9 cellular contexts compared by ENCODE assay signal in the genomic region with DNA sequence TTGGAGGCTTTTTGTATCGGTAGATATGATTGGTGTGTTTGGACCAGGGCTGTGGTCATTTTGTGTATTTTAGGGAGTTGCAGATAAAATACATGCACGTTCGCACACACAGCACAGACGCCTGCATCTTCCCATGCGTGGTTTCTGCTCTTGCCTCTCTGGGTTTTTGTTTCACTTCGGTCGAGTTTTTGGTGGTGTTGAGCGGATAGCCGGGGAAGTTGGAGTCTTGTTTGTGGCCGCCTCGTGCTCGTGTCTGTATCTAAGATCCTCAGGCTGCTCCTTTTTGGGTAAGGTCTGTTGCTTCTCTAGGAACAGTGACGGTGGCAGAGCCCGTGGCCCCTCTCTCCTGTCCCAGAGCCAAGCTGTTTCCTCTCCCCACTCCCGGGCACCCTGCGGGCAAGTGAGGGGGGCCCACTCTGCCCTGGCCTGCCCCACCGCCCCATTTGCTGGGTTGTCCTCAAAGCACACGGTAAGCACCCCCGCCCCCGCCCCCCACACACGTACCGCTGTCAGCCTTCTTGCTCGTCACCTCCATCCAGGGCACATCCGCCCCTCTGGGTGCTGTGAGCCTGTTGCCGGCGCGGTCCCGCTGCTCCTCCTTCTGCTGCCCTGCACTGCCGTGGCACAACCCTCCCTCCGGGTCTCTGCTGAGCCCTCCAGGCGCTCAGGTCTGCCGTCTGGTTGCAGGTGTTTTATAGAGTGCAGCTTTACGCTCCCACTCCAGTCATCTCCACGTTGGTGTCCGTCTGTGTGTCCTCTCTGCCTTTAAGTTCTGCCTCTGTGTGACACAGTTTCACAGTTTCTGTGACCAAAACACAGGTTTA. TPM values are rescaled to one million over a fixed set of nuclear protein-coding genes. Genes with fewer than 3 reads are reported as not detected.
A peak's percentile ranks its signal among the peaks of the same experiment; 100 is the strongest.
DNase-seq lines count a peak whose midpoint lies in the region; ATAC-seq, FAIRE-seq and TF ChIP-seq lines count a peak whose summit lies in the region.
"Had no signal": no experiment of that assay in that cellular context is flagged by ENCODE, and none has a peak within 500 bp of the region (broad histone marks: within the 10 kb centered on the region; RNA-seq: fewer than 3 reads in every experiment).

No MANE protein-coding gene starts in this region.

- H3K4me1 ChIP-seq in adipocyte (ENCODE audit: control insufficient read depth, insufficient read depth, low read length) (peaks cover 3% of the 10 kb centered on the region), uterus (no peaks in the 10 kb centered on the region)

- H3K9me3 ChIP-seq in SU-DHL-6 (ENCODE audit: insufficient read depth, low read length) (no peaks in the 10 kb centered on the region), adipocyte (ENCODE audit: control insufficient read depth, low read length) (peaks cover 5% of the 10 kb centered on the region), uterus (peaks cover 0 to 6% of the 10 kb centered on the region in 2 donors)

- intact Hi-C loops in uterus (cut with DNase I; ENCODE audit: low total_unique reads), result no loop called here

- H3K27ac ChIP-seq in SU-DHL-6 (ENCODE audit: low read depth, low read length), result no peak overlapping the region
- H3K27ac ChIP-seq in uterus, result no peak overlapping the region

- H3K4me2 ChIP-seq in SU-DHL-6 (ENCODE audit: low read depth, low read length, poor library complexity, severe bottlenecking), result peak overlapping the region; percentile 29

- peaks cover 4% of the 10 kb centered on the region for H3K9me3 Mint-ChIP-seq in natural killer cell treated with Interleukin-12 subunit alpha and Interleukin-12 subunit beta and Interleukin-15 and Interleukin-18, amount 100 ng/mL, for 72 hours

- H3K36me3 ChIP-seq in SU-DHL-6 (ENCODE audit: low read length), result no peaks in the 10 kb centered on the region
- no peaks in the 10 kb centered on the region for H3K36me3 ChIP-seq in adipocyte (ENCODE audit: control insufficient read depth, insufficient read depth, low read length, severe bottlenecking)
- H3K36me3 ChIP-seq in uterus, result no peaks in the 10 kb centered on the region

- FAIRE-seq in HTR-8/SVneo (lab: Jason Lieb, UNC), result no peak
- FAIRE-seq: islet of Langerhans had no signal

- H3K4me1 Mint-ChIP-seq in natural killer cell treated with Interleukin-12 subunit alpha and Interleukin-12 subunit beta and Interleukin-15 and Interleukin-18, amount 100 ng/mL, for 72 hours (ENCODE audit: low read depth in 2 of 2), result peaks cover 32 to 37% of the 10 kb centered on the region in 2 donors

- H3K36me3 Mint-ChIP-seq in natural killer cell treated with Interleukin-12 subunit alpha and Interleukin-12 subunit beta and Interleukin-15 and Interleukin-18, amount 100 ng/mL, for 72 hours, result peaks cover 6% of the 10 kb centered on the region

- no peak overlapping the region for H3K4me3 ChIP-seq in SU-DHL-6 (ENCODE audit: insufficient read depth, low read length, poor library complexity, severe bottlenecking)
- H3K4me3 ChIP-seq in adipocyte (ENCODE audit: low read length), result peak overlapping the region; percentile 62
- peak overlapping the region; percentile 6 to 11 for H3K4me3 ChIP-seq in uterus

- no peaks in the 10 kb centered on the region for H4K20me1 ChIP-seq in SU-DHL-6 (ENCODE audit: low read depth, low read length)

- peak overlapping the region; percentile 83 for H3K4me3 Mint-ChIP-seq in natural killer cell treated with Interleukin-12 subunit alpha and Interleukin-12 subunit beta and Interleukin-15 and Interleukin-18, amount 100 ng/mL, for 72 hours

- TF ChIP-seq CTCF in SU-DHL-6 (IDR thresholded peaks at IDR 0.05; ENCODE audit: insufficient read depth, low read length, poor library complexity, severe bottlenecking) (no peak), uterus (IDR thresholded peaks at IDR 0.05) (no peak)

- H3K9me2 ChIP-seq in SU-DHL-6 (replicated peaks; ENCODE audit: insufficient read depth, low read length), result no peaks in the 10 kb centered on the region

- peak overlapping the region; percentile 19 to 64 for H3K27ac Mint-ChIP-seq in natural killer cell treated with Interleukin-12 subunit alpha and Interleukin-12 subunit beta and Interleukin-15 and Interleukin-18, amount 100 ng/mL, for 72 hours

- no peaks in the 10 kb centered on the region for H3K79me2 ChIP-seq in SU-DHL-6 (ENCODE audit: insufficient read depth, low read length)

- H2AFZ ChIP-seq in SU-DHL-6 (ENCODE audit: low read depth, low read length, severe bottlenecking), result no peak overlapping the region

- DNase-seq in adipocyte (ENCODE audit: low read depth), result no peak
- peak; percentile 70 for DNase-seq in natural killer cell treated with Interleukin-12 subunit alpha and Interleukin-12 subunit beta and Interleukin-15 and Interleukin-18, amount 100 ng/mL, for 72 hours (ENCODE audit: low spot score)
- DNase-seq in uterus, result no peak
- no peak for DNase-seq in HTR-8/SVneo (ENCODE audit: insufficient read length, low spot score)

- H3K27me3 ChIP-seq in SU-DHL-6 (ENCODE audit: low read length) (no peaks in the 10 kb centered on the region), adipocyte (replicated peaks; ENCODE audit: control insufficient read depth, insufficient read depth, low read length) (no peaks in the 10 kb centered on the region), uterus (no peaks in the 10 kb centered on the region)

- peaks cover 11 to 31% of the 10 kb centered on the region in 2 donors for H3K27me3 Mint-ChIP-seq in natural killer cell treated with Interleukin-12 subunit alpha and Interleukin-12 subunit beta and Interleukin-15 and Interleukin-18, amount 100 ng/mL, for 72 hours

- H3F3A ChIP-seq in SU-DHL-6 (ENCODE audit: insufficient read depth), result no peaks in the 10 kb centered on the region

- no peak for TF ChIP-seq POLR2A in uterus (IDR thresholded peaks at IDR 0.05)

- no peak overlapping the region for H3K9ac ChIP-seq in SU-DHL-6 (ENCODE audit: low read length)
- peak overlapping the region; percentile 16 for H3K9ac ChIP-seq in adipocyte (ENCODE audit: low read length)

- peak; percentile 46 for ATAC-seq in GM18909 (IDR thresholded peaks at IDR 0.05; ENCODE audit: poor library complexity, unreplicated experiment)
- ATAC-seq in natural killer cell treated with Interleukin-12 subunit alpha and Interleukin-12 subunit beta and Interleukin-15 and Interleukin-18, amount 100 ng/mL, for 72 hours, result peak; percentile 89 to 91
- ATAC-seq in HG03520 (IDR thresholded peaks at IDR 0.05; ENCODE audit: unreplicated experiment), result no peak
- no peak; the same call in 2 of the 3 replicates for ATAC-seq in SK-N-SH treated with all-trans-retinoic acid at 6 μM for 48 hours

TF ChIP-seq in SK-N-SH treated with all-trans-retinoic acid at 6 μM for 48 hours, 23 proteins besides CTCF, POLR2A, EP300 and RAD21:
- TF ChIP-seq ZNF70 (CRISPR knock-in tag; IDR thresholded peaks at IDR 0.05), result no peak
TF ChIP-seq in SK-N-SH treated with all-trans-retinoic acid at 6 μM for 48 hours: peak in this region for 0.

RNA-seq across cellular contexts. Expression of a gene that starts 51.9 kb away (rescaled TPM):
- total RNA-seq in natural killer cell treated with Interleukin-12 subunit alpha and Interleukin-12 subunit beta and Interleukin-15 and Interleukin-18, amount 100 ng/mL, for 72 hours, result 100 to 1,000 TPM in 1 of 2 donors, 10 to 100 TPM in 1; 66.8 to 115 TPM
- 10 to 100 TPM in 3 of 4 donors, 1 to 10 TPM in 1; 6.8 to 43.4 (median 28.4) TPM for total RNA-seq in uterus

Comparison
In these comparisons a context has a peak if more than half of its experiments do, and no peak if none do; other contexts are left out.
1. ATAC-seq: peak in GM18909 (single experiment) and natural killer cell treated with Interleukin-12 subunit alpha and Interleukin-12 subunit beta and Interleukin-15 and Interleukin-18, amount 100 ng/mL, for 72 hours (2 of 2); none in HG03520 (single experiment) and SK-N-SH treated with all-trans-retinoic acid at 6 μM for 48 hours (single experiment).